20 cellular contexts compared by ENCODE assay signal in the genomic region with DNA sequence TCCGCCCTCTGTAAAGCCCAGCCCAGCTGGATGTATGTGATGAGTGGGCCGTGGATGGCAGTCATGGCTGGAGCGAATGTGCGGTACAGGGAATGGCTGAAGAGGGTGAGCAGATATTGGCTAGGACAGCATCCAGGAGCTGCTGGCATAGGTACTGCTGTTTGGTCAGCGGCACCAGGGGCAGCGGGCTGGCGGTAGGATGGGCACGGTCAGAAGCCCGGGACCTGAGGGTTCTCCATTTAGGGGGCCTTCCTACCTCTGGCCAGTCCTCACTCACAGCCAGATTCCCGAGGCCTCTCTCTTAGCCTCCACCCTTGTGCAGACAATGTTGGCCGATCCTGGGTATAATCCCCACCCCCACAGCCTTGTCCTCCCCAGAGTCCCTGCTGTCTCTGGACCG. TPM values are rescaled to one million over a fixed set of nuclear protein-coding genes. Genes with fewer than 3 reads are reported as not detected.
"Had no signal": no experiment of that assay in that cellular context is flagged by ENCODE, and none has a peak within 500 bp of the region (broad histone marks: within the 10 kb centered on the region; RNA-seq: fewer than 3 reads in every experiment).

No MANE protein-coding gene starts in this region.

RNA-seq across cellular contexts. Expression of a gene that starts 53.1 kb away (rescaled TPM):
- total RNA-seq: activated naive CD4-positive, alpha-beta T cell treated with anti-CD3 and anti-CD28 coated beads for 36 hours; activated naive CD4-positive, alpha-beta T cell treated with anti-CD3 and anti-CD28 coated beads, Interleukin-2, amount 50 U/mL, for 72 hours; activated naive CD8-positive, alpha-beta T cell treated with anti-CD3 and anti-CD28 coated beads for 36 hours; activated naive CD8-positive, alpha-beta T cell treated with anti-CD3 and anti-CD28 coated beads, Interleukin-2, amount 10 ng/mL, durations not matched to agents 7 days and 5 days; activated T-cell treated with anti-CD3 and anti-CD28 coated beads, Interleukin-2, amount 50 U/mL, for 4 hours; activated T-cell treated with anti-CD3 and anti-CD28 coated beads, Interleukin-2, amount 50 U/mL, for 72 hours; activated T-helper 1 cell treated with anti-CD3 and anti-CD28 coated beads, Interleukin-12 subunit alpha, Interleukin-12 subunit beta, Interleukin-2, Interleukin-4 antibody, amounts not matched to agents 30 ng/mL and 10 ng/mL and 1 ng/mL, durations not matched to agents 14 hours and 24 hours and 36 hours; activated T-helper 17 cell treated with anti-CD3 and anti-CD28 coated beads, Interleukin-2, amount 50 U/mL, for 72 hours; activated T-helper 2 cell treated with anti-CD3 and anti-CD28 coated beads, Interferon-gamma antibody, Interleukin-2, Interleukin-4, amounts not matched to agents 10 μg/mL and 5 μg/mL and 100 μg/mL, durations not matched to agents 14 hours and 24 hours and 36 hours; adrenal gland; aorta; ascending aorta; astrocyte; body of pancreas; breast epithelium; bronchial epithelial cell; cardiac muscle cell; cardiac septum; cerebellum had no signal
- polyA plus RNA-seq: adipose tissue, adrenal gland, aorta, cardiac muscle cell had no signal
